ENCODE assay signal across 25 cellular contexts in the genomic region with DNA sequence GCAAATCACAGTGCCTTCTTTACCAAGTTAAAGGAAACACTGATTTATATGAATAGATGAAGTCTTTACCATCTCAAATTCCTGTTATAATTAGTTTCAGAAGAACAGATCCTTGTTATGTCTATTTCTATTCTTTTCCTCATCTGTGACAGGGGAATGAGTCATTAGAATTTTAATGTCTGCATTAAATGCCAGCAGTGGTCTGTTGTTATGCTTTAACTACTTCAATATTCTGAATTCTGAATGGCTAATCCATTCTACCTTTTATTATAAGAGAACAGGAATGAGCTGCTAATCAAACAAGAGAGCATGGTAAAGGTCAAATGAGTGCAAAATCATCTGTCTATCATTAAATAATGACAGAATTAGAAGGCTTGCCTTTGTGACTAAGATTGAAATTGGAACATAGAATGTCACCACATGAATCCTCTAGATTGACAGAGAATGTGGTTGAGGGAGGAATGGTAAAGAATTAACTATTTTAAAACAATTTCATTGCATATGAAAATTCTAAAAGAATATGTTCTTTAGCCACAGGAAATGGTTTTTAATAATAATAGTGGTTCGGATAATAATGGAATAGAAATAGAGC.
DNase-seq lines count a peak whose midpoint lies in the region; ATAC-seq and TF ChIP-seq lines count a peak whose summit lies in the region.
"Had no signal": no experiment of that assay in that cellular context is flagged by ENCODE, and none has a peak within 500 bp of the region (broad histone marks: within the 10 kb centered on the region; RNA-seq: fewer than 3 reads in every experiment).

No MANE protein-coding gene starts in this region.

- intact Hi-C loops in heart left ventricle (cut with DNase I) (no loop called here), left cardiac atrium (cut with DNase I) (no loop called here)

- H3K36me3 ChIP-seq in heart left ventricle: peaks cover 0 to 4% (median 0%) of the 10 kb centered on the region in 9 donors
- H3K36me3 ChIP-seq: ascending aorta, lower lobe of right lung, transverse colon had no signal

- 45 to 60% (median 54%) methylated on average over 1 of the region's 1 CpG for WGBS in heart left ventricle, 4 donors

- peaks cover 0 to 10% (median 0%) of the 10 kb centered on the region in 12 donors for H3K4me1 ChIP-seq in heart left ventricle
- H3K4me1 ChIP-seq: ascending aorta, lower lobe of right lung, transverse colon had no signal

- H3K4me3 ChIP-seq in heart left ventricle (peak overlapping the region; percentile 21 to 61 (median 52)), astrocyte of the cerebellum (ENCODE audit: low read depth, low read length) (no peak overlapping the region), coronary artery (no peak overlapping the region)
- H3K4me3 ChIP-seq: ascending aorta, lower lobe of right lung, mucosa of descending colon, transverse colon had no signal

- peaks cover 0 to 21% (median 0%) of the 10 kb centered on the region in 12 donors for H3K9me3 ChIP-seq in heart left ventricle
- H3K9me3 ChIP-seq: ascending aorta, lower lobe of right lung, mucosa of descending colon, transverse colon had no signal

- in situ Hi-C loops in astrocyte of the cerebellum (cut with HindIII; ENCODE audit: low sequenced_read_pairs): no loop called here

- no peak for TF ChIP-seq CTCF in heart left ventricle (IDR thresholded peaks at IDR 0.05)
- no peak for TF ChIP-seq CTCF in astrocyte of the cerebellum (IDR thresholded peaks at IDR 0.05; ENCODE audit: low read depth, low read length, missing control alignments)
- TF ChIP-seq CTCF in coronary artery (IDR thresholded peaks at IDR 0.05): no peak

- no peaks in the 10 kb centered on the region for H3K27me3 ChIP-seq in heart left ventricle
- H3K27me3 ChIP-seq: ascending aorta, transverse colon had no signal

- ATAC-seq in heart left ventricle (peak in 1 of 4 donors; percentile 22), left cardiac atrium (no peak), GM21515 (IDR thresholded peaks at IDR 0.05; ENCODE audit: unreplicated experiment) (no peak), HG03280 (IDR thresholded peaks at IDR 0.05; ENCODE audit: unreplicated experiment) (no peak)
- ATAC-seq: lower lobe of right lung; mucosa of descending colon; natural killer cell treated with Interleukin-12 subunit alpha and Interleukin-12 subunit beta and Interleukin-15 and Interleukin-18, amount 100 ng/mL, for 72 hours had no signal

- peak overlapping the region; percentile 70 to 96 (median 86) for H3K27ac ChIP-seq in heart left ventricle
- no peak overlapping the region for H3K27ac ChIP-seq in coronary artery
- H3K27ac ChIP-seq: ascending aorta, lower lobe of right lung, transverse colon had no signal

- no peak for TF ChIP-seq POLR2A in heart left ventricle (IDR thresholded peaks at IDR 0.05)

- DNase-seq in heart left ventricle: no peak
- DNase-seq in left cardiac atrium: no peak
- peak; percentile 15 for DNase-seq in astrocyte of the cerebellum (ENCODE audit: low read depth)
- DNase-seq in foreskin melanocyte: peak; percentile 69
- DNase-seq in putamen (ENCODE audit: low spot score): peak; percentile 66
- no peak for DNase-seq in coronary artery (ENCODE audit: low spot score)
- DNase-seq: activated CD4-positive, alpha-beta memory T cell treated with anti-CD3 and anti-CD28 coated beads, Interleukin-2, amount 10 ng/mL, durations not matched to agents 7 days and 5 days; activated CD4-positive, alpha-beta T cell treated with anti-CD3 and anti-CD28 coated beads for 1 hour; activated CD8-positive, alpha-beta memory T cell treated with anti-CD3 and anti-CD28 coated beads, Interleukin-2, amount 50 U/mL, for 48 hours; CD4-positive, alpha-beta T cell; effector memory CD4-positive, alpha-beta T cell; foreskin fibroblast; GOT3; islet precursor cell; lower lobe of right lung; mucosa of descending colon; NCI-H2029 treated with DMSO at 0.1 percent for 48 hours; NCI-H345; NCI-H774; T-helper 2 cell; transverse colon had no signal

Comparison
In these comparisons a context has a peak if more than half of its experiments do, and no peak if none do; other contexts are left out.
1. DNase-seq: peak in astrocyte of the cerebellum (single experiment), foreskin melanocyte (single experiment) and putamen (single experiment); none in heart left ventricle (0 of 5), left cardiac atrium (single experiment) and coronary artery (single experiment).
2. H3K27ac ChIP-seq: peak in heart left ventricle (12 of 12); none in coronary artery (0 of 2).
3. H3K4me3 ChIP-seq: peak in heart left ventricle (12 of 12); none in astrocyte of the cerebellum (single experiment) and coronary artery (single experiment).